In the genomic region with DNA sequence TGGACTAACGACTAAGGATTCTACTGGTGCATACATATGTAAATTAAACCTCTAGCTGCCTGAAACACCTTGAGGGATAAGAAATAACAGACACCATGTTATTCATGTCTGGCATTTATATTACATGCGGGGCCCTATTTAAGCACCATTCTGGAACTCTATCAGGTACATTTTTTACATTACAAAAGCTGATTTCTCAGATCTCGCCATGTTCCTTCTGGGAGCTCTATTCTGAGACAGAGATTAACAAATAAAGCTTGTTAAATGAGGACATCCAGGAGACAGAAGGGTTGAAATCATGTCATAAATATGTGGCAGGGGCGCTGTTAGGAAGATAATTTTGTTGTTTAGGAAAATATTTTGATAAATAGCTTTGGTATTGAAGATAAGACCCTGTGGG, we compare ENCODE assay signal across 33 cellular contexts.
"Had no signal": no experiment of that assay in that cellular context is flagged by ENCODE, and none has a peak within 500 bp of the region (broad histone marks: within the 10 kb centered on the region; RNA-seq: fewer than 3 reads in every experiment).

No MANE protein-coding gene starts in this region.

- H3K4me3 ChIP-seq: MG63 had no signal

- H3K27ac ChIP-seq: KMS-11 had no signal

- H3K9ac ChIP-seq: KMS-11 had no signal

- DNase-seq: Karpas-422, Kasumi-1, KG1, MG63, MM.1S, MV-4-11, NCI-H1092, NCI-H1092 treated with DMSO at 0.1 percent for 48 hours, NCI-H1105, NCI-H1105 treated with DMSO at 0.1 percent for 48 hours, NCI-H1417, NCI-H1417 treated with DMSO at 0.1 percent for 48 hours, NCI-H1436, NCI-H1436 treated with DMSO at 0.1 percent for 48 hours, NCI-H146, NCI-H1694, NCI-H1694 treated with DMSO at 0.1 percent for 48 hours, NCI-H187, NCI-H187 treated with DMSO at 0.1 percent for 48 hours, NCI-H1930, NCI-H2029, NCI-H2029 treated with DMSO at 0.1 percent for 48 hours, NCI-H2081, NCI-H2107, NCI-H2171, NCI-H2171 treated with DMSO at 0.1 percent for 48 hours, NCI-H2227 treated with DMSO at 0.1 percent for 48 hours, NCI-H226, NCI-H345, NCI-H446, NCI-H446 treated with DMSO at 0.1 percent for 48 hours, NCI-H510A had no signal

- H3K36me3 ChIP-seq: MG63 had no signal

- H3K27me3 ChIP-seq: MG63 had no signal

- H3K4me2 ChIP-seq: KMS-11 had no signal
